ENCODE assay signal across 8 cellular contexts in the genomic region with DNA sequence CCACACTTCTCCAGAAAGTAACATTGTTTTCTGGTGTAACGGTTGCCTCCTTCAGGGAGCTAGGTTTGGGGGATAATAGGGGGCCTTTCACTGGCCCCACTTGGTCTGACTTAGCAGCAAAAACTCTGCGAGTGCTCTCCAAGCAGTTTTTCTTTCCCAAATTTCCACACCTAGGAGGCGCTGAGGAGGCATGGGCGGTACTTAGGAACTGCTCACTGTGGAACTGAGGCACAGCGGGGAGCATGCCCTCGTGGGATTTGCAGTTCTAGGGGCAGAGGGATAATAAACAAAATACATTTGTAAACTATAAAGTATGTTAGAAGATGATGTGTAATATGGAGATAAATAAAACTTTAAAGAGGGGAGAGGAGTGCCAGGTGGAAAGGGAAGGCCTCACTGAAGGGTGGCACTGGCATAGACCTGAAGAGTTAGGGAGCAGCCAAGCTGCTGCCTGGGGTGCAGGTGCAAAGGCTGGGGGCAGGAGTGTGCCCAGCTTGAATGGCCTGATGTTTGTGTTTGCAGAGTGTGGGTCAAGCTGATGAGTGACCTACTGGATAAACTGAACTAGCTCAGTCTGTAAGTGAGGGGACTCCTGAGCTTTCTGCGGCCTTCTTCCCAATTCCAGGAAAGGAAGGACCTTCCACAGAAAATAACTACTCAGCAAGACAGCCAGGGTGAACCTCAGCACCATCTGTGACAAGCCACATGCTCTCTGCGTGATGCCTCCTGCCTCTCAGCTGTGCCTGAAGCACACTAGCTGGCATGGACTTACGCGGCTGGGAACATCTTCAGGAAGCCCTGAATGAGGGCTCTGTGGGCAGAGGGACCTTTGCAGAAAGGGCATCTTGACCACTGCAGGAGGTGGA. TPM values are rescaled to one million over a fixed set of nuclear protein-coding genes. Genes with fewer than 3 reads are reported as not detected.
DNase-seq lines count a peak whose midpoint lies in the region; ATAC-seq and TF ChIP-seq lines count a peak whose summit lies in the region.

No MANE protein-coding gene starts in this region.

- DNase-seq in Peyer's patch (no peak), left ventricle myocardium inferior (no peak), amniotic stem cell (lab: John Stamatoyannopoulos, UW) (no peak)
- DNase-seq in activated naive CD4-positive, alpha-beta T cell treated with anti-CD3 and anti-CD28 coated beads, Interleukin-2, amount 50 U/mL, for 16 hours = no peak

- ATAC-seq in HG03457 (IDR thresholded peaks at IDR 0.05; ENCODE audit: unreplicated experiment) (no peak), GM21619 (IDR thresholded peaks at IDR 0.05; ENCODE audit: unreplicated experiment) (no peak)

- H3K4me1 ChIP-seq in Peyer's patch (peaks cover 0 to 65% (median 8%) of the 10 kb centered on the region in 4 donors), left ventricle myocardium inferior (peaks cover 71% of the 10 kb centered on the region), skeletal muscle tissue (ENCODE audit: control insufficient read depth in 3 of 3, insufficient read depth in 3 of 3, low read length in 3 of 3) (peaks cover 61 to 65% (median 63%) of the 10 kb centered on the region in 3 donors)

- intact Hi-C loops in left ventricle myocardium inferior (cut with micrococcal nuclease) = loop anchor here (5.0 kb wide), 1 partner anchor 35 kb away; a partner anchor contains a TSS

- H3K27ac ChIP-seq in Peyer's patch (peak overlapping the region in 3 of 4 donors; percentile 8 to 86 (median 68)), left ventricle myocardium inferior (replicated peaks) (peak overlapping the region; percentile 95), skeletal muscle tissue (ENCODE audit: low read depth, low read length) (peak overlapping the region; percentile 61)

- H3K36me3 ChIP-seq in Peyer's patch = no peaks in the 10 kb centered on the region
- H3K36me3 ChIP-seq in left ventricle myocardium inferior = no peaks in the 10 kb centered on the region
- H3K36me3 ChIP-seq in skeletal muscle tissue (ENCODE audit: control insufficient read depth in 3 of 3, insufficient read depth in 3 of 3, low read length in 3 of 3) = peaks cover 0 to 3% (median 0%) of the 10 kb centered on the region in 3 donors

- H3K9me3 ChIP-seq in Peyer's patch = no peaks in the 10 kb centered on the region
- no peaks in the 10 kb centered on the region for H3K9me3 ChIP-seq in left ventricle myocardium inferior (replicated peaks)
- H3K9me3 ChIP-seq in skeletal muscle tissue (ENCODE audit: control insufficient read depth in 3 of 3, low read length in 3 of 3) = no peaks in the 10 kb centered on the region

- TF ChIP-seq POLR2A in Peyer's patch (IDR thresholded peaks at IDR 0.05) = no peak

- H3K4me3 ChIP-seq in Peyer's patch (peak overlapping the region in 2 of 4 donors; percentile 82), left ventricle myocardium inferior (peak overlapping the region; percentile 90), skeletal muscle tissue (ENCODE audit: low read length in 3 of 3) (peak overlapping the region; percentile 77 to 89 (median 86))

- peak overlapping the region; percentile 59 to 78 (median 74) for H3K9ac ChIP-seq in skeletal muscle tissue (ENCODE audit: low read depth in 1 of 3, low read length in 3 of 3)

- 0 out of 3 replicates have a peak, but pooled peaks have one; percentile 8 for TF ChIP-seq CTCF in GM12872 (IDR thresholded peaks at IDR 0.05; ENCODE audit: insufficient read depth, low read depth, low read length)
- TF ChIP-seq CTCF in Peyer's patch (IDR thresholded peaks at IDR 0.05) = peak in 1 of 6 experiments; percentile 10
- TF ChIP-seq CTCF in left ventricle myocardium inferior (IDR thresholded peaks at IDR 0.05; ENCODE audit: borderline replicate concordance) = peak; percentile 47

- H3K27me3 ChIP-seq in Peyer's patch (no peaks in the 10 kb centered on the region), left ventricle myocardium inferior (ENCODE audit: low read depth) (no peaks in the 10 kb centered on the region), skeletal muscle tissue (ENCODE audit: control insufficient read depth in 3 of 3, insufficient read depth in 3 of 3, low read length in 3 of 3) (no peaks in the 10 kb centered on the region)

RNA-seq across cellular contexts. Expression of a gene that starts 1.9 kb away (rescaled TPM):
- total RNA-seq in Peyer's patch (100 to 1,000 TPM in 1 of 4 donors, 10 to 100 TPM in 3; 28.9 to 109 (median 59.9) TPM), left ventricle myocardium inferior (49.7 TPM), skeletal muscle tissue (13.0 TPM)

RNA-seq across cellular contexts. Expression of a gene that starts 34.2 kb away (rescaled TPM):
- total RNA-seq in Peyer's patch (100 to 1,000 TPM in 3 of 4 donors, 10 to 100 TPM in 1; 67.9 to 153 (median 131) TPM), left ventricle myocardium inferior (205 TPM), skeletal muscle tissue (139 TPM)
